Comparison of ENCODE assay signal across 8 cellular contexts in genomic region chr6:41735427-41736206, GRCh38. TPM values are rescaled to one million over a fixed set of nuclear protein-coding genes. Genes with fewer than 3 reads are reported as not detected.
DNase-seq lines count a peak whose midpoint lies in the region; ATAC-seq, FAIRE-seq and TF ChIP-seq lines count a peak whose summit lies in the region.

TFEB (minus strand) TSS chr6:41735608; CDS start chr6:41691213, 44,395 bp downstream.

- H3K36me3 ChIP-seq in right atrium auricular region (no peaks in the 10 kb centered on the region), uterus (no peaks in the 10 kb centered on the region)

- H3K9me3 ChIP-seq in T-helper 17 cell (ENCODE audit: control insufficient read depth, low read length, poor library complexity, severe bottlenecking) (no peaks in the 10 kb centered on the region), right atrium auricular region (no peaks in the 10 kb centered on the region), uterus (no peaks in the 10 kb centered on the region)

- H3K27ac Mint-ChIP-seq in T-helper 17 cell, result no peak within 1 kb of the TSS

- H3K27me3 Mint-ChIP-seq in T-helper 17 cell, result no peaks in the 10 kb centered on the region

- peaks cover 20% of the 10 kb centered on the region for H3K4me1 Mint-ChIP-seq in T-helper 17 cell

- peak; percentile 46 for ATAC-seq in HG02840 (IDR thresholded peaks at IDR 0.05; ENCODE audit: low FRiP score, unreplicated experiment)
- peak; percentile 80 for ATAC-seq in T-helper 17 cell

- no peaks in the 10 kb centered on the region for H3K36me3 Mint-ChIP-seq in T-helper 17 cell (ENCODE audit: low read depth)

- peak within 1 kb of the TSS; percentile 87 for H3K4me3 Mint-ChIP-seq in T-helper 17 cell

- H3K27ac ChIP-seq in angular gyrus (ENCODE audit: low read depth, low read length) (peak within 1 kb of the TSS; percentile 97), right atrium auricular region (peak within 1 kb of the TSS; percentile 97 to 99), uterus (peak within 1 kb of the TSS; percentile 98)

- FAIRE-seq in GM12891 (lab: Jason Lieb, UNC), result peak; percentile 93

- peak; percentile 87 to 98 for TF ChIP-seq CTCF in right atrium auricular region (IDR thresholded peaks at IDR 0.05)
- peak; percentile 82 to 99 (median 96) for TF ChIP-seq CTCF in uterus (IDR thresholded peaks at IDR 0.05)

- TF ChIP-seq POLR2A in GM12891 (IDR thresholded peaks at IDR 0.05; ENCODE audit: low read depth, low read length), result no peak
- peak; percentile 79 to 84 for TF ChIP-seq POLR2A in uterus (IDR thresholded peaks at IDR 0.05)

- H3K4me1 ChIP-seq in right atrium auricular region (peaks cover 0 to 39% of the 10 kb centered on the region in 2 donors), uterus (peaks cover 0 to 4% of the 10 kb centered on the region in 2 donors)

- peak within 1 kb of the TSS; percentile 97 for H3K4me3 ChIP-seq in right atrium auricular region
- peak within 1 kb of the TSS; percentile 93 to 98 for H3K4me3 ChIP-seq in uterus

- no peaks in the 10 kb centered on the region for H3K27me3 ChIP-seq in right atrium auricular region
- H3K27me3 ChIP-seq in uterus, result no peaks in the 10 kb centered on the region

- intact Hi-C loops in uterus (cut with DNase I; ENCODE audit: low total_unique reads), result no loop called here

- DNase-seq in GM12891 (ENCODE audit: insufficient read length, low spot score), result peak; percentile 92
- peak; percentile 41 for DNase-seq in NCI-H1436 treated with DMSO at 0.1 percent for 48 hours (lab: John Stamatoyannopoulos, UW)
- DNase-seq in T-helper 17 cell, result peak; percentile 89 to 95 (median 91)
- DNase-seq in right atrium auricular region (ENCODE audit: low spot score), result peak; percentile 94
- peak; percentile 53 for DNase-seq in pulmonary artery endothelial cell (ENCODE audit: low read depth, low spot score)
- peak; percentile 94 to 95 for DNase-seq in uterus

TF ChIP-seq in GM12891, 5 proteins besides CTCF, POLR2A, EP300 and RAD21:
- peak; percentile 12; the same call in 1 of the 2 replicates for TF ChIP-seq SPI1 (IDR thresholded peaks at IDR 0.05; ENCODE audit: low read depth, low read length)
- TF ChIP-seq TAF1 (IDR thresholded peaks at IDR 0.05; ENCODE audit: low read depth, low read length), result no peak
- peak; percentile 41 for TF ChIP-seq PAX5 (IDR thresholded peaks at IDR 0.05; ENCODE audit: insufficient read depth, low read length, severe bottlenecking)

RNA-seq across cellular contexts. Expression of gene TFEB, which starts in this region (rescaled TPM):
- 54.8 TPM for polyA plus RNA-seq in GM12891 (2012; ENCODE audit: low read depth, missing spikeins)
- 10 to 100 TPM; 17.6 to 18.9 TPM for total RNA-seq in T-helper 17 cell
- total RNA-seq in right atrium auricular region, result 10 to 100 TPM; 31.5 to 35.8 TPM
- 3.8 and 4.4 TPM in 2 replicates for total RNA-seq in pulmonary artery endothelial cell
- 10 to 100 TPM in 3 of 4 donors, 1 to 10 TPM in 1; 8.8 to 31.7 (median 17.0) TPM for total RNA-seq in uterus

Comparison
In these comparisons a context has a peak if more than half of its experiments do, and no peak if none do; other contexts are left out.
1. Peak in every context shown above with its lines: DNase-seq, ATAC-seq, H3K4me3 ChIP-seq and H3K27ac ChIP-seq.
2. DNase-seq: peak in every context shown above with its lines; median percentile 94 in uterus; 94 in right atrium auricular region; 92 in GM12891; 91 in T-helper 17 cell; 53 in pulmonary artery endothelial cell; 41 in NCI-H1436 treated with DMSO at 0.1 percent for 48 hours.